ENCODE assay signal across 1 cellular context in the genomic region with DNA sequence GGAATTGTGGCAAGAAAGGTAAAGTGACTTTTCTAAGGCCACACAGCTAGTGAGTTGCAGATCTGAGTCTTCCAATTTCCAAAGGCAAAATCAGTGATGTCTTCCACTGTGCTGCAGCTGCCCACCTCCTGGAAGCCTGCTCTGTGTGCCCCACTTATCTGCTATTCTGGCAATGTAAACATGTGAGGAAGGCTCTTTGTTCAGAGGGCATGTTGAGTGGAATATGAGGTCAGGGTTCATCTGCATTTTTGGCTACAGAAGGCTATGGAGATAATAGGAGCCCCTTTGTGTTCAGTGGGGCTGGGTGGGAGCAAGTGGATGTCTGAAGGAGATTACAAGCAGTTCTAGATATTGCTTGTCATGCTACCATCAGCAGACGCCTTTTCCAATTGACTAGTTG.
TF ChIP-seq lines count a peak whose summit lies in the region.

No MANE protein-coding gene starts in this region.

TF ChIP-seq in HepG2, 621 proteins besides CTCF, POLR2A, EP300 and RAD21 (continued from another document and continues in another):
- TF ChIP-seq, protein P1, sequence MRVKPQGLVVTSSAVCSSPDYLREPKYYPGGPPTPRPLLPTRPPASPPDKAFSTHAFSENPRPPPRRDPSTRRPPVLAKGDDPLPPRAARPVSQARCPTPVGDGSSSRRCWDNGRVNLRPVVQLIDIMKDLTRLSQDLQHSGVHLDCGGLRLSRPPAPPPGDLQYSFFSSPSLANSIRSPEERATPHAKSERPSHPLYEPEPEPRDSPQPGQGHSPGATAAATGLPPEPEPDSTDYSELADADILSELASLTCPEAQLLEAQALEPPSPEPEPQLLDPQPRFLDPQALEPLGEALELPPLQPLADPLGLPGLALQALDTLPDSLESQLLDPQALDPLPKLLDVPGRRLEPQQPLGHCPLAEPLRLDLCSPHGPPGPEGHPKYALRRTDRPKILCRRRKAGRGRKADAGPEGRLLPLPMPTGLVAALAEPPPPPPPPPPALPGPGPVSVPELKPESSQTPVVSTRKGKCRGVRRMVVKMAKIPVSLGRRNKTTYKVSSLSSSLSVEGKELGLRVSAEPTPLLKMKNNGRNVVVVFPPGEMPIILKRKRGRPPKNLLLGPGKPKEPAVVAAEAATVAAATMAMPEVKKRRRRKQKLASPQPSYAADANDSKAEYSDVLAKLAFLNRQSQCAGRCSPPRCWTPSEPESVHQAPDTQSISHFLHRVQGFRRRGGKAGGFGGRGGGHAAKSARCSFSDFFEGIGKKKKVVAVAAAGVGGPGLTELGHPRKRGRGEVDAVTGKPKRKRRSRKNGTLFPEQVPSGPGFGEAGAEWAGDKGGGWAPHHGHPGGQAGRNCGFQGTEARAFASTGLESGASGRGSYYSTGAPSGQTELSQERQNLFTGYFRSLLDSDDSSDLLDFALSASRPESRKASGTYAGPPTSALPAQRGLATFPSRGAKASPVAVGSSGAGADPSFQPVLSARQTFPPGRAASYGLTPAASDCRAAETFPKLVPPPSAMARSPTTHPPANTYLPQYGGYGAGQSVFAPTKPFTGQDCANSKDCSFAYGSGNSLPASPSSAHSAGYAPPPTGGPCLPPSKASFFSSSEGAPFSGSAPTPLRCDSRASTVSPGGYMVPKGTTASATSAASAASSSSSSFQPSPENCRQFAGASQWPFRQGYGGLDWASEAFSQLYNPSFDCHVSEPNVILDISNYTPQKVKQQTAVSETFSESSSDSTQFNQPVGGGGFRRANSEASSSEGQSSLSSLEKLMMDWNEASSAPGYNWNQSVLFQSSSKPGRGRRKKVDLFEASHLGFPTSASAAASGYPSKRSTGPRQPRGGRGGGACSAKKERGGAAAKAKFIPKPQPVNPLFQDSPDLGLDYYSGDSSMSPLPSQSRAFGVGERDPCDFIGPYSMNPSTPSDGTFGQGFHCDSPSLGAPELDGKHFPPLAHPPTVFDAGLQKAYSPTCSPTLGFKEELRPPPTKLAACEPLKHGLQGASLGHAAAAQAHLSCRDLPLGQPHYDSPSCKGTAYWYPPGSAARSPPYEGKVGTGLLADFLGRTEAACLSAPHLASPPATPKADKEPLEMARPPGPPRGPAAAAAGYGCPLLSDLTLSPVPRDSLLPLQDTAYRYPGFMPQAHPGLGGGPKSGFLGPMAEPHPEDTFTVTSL (CRISPR knock-in tag; IDR thresholded peaks at IDR 0.05; ENCODE audit: borderline replicate concordance): no peak
- TF ChIP-seq, protein P2, sequence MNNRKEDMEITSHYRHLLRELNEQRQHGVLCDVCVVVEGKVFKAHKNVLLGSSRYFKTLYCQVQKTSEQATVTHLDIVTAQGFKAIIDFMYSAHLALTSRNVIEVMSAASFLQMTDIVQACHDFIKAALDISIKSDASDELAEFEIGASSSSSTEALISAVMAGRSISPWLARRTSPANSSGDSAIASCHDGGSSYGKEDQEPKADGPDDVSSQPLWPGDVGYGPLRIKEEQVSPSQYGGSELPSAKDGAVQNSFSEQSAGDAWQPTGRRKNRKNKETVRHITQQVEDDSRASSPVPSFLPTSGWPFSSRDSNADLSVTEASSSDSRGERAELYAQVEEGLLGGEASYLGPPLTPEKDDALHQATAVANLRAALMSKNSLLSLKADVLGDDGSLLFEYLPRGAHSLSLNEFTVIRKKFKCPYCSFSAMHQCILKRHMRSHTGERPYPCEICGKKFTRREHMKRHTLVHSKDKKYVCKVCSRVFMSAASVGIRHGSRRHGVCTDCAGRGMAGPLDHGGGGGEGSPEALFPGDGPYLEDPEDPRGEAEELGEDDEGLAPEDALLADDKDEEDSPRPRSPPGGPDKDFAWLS (CRISPR knock-in tag; IDR thresholded peaks at IDR 0.05; ENCODE audit: borderline replicate concordance): no peak
- TF ChIP-seq KDM1A (CRISPR knock-in tag; IDR thresholded peaks at IDR 0.05) (peak; percentile 56; the same call in 1 of the 2 replicates), POGZ (CRISPR knock-in tag; IDR thresholded peaks at IDR 0.05) (peak; percentile 25; the same call in 1 of the 2 replicates), GLI4 (CRISPR knock-in tag; IDR thresholded peaks at IDR 0.05; ENCODE audit: borderline replicate concordance) (no peak), MED13 (CRISPR knock-in tag; IDR thresholded peaks at IDR 0.05) (no peak), XBP1 (CRISPR knock-in tag; IDR thresholded peaks at IDR 0.05) (no peak), SIN3A (IDR thresholded peaks at IDR 0.05; ENCODE audit: borderline replicate concordance, low read depth, low read length) (no peak), ZNF558 (CRISPR knock-in tag; IDR thresholded peaks at IDR 0.05; ENCODE audit: borderline replicate concordance) (no peak; the same call in 1 of the 2 replicates), ZNF674 (CRISPR knock-in tag; IDR thresholded peaks at IDR 0.05; ENCODE audit: low read depth) (no peak), ZNF33B (CRISPR knock-in tag; IDR thresholded peaks at IDR 0.05) (no peak), ZNF775 (CRISPR knock-in tag; IDR thresholded peaks at IDR 0.05; ENCODE audit: borderline replicate concordance) (no peak), ZIK1 (CRISPR knock-in tag; IDR thresholded peaks at IDR 0.05; ENCODE audit: borderline replicate concordance, low read depth) (no peak), SMAD3 (CRISPR knock-in tag; IDR thresholded peaks at IDR 0.05) (no peak), SMC3 (IDR thresholded peaks at IDR 0.05; ENCODE audit: low read length) (0 out of 2 replicates have a peak, but pooled peaks have one; percentile 4), IKZF4 (CRISPR knock-in tag; IDR thresholded peaks at IDR 0.05; ENCODE audit: borderline replicate concordance, low read depth, not compliant biosample characterization) (no peak), ZNF251 (CRISPR knock-in tag; IDR thresholded peaks at IDR 0.05) (no peak), SOX13 (IDR thresholded peaks at IDR 0.05) (0 out of 2 replicates have a peak, but pooled peaks have one; percentile 64), SOX13 (CRISPR knock-in tag; conservative IDR thresholded peaks at IDR 0.05 in 1 of 2, IDR thresholded peaks at IDR 0.05 in 1 of 2) (peak in 1 of 2 experiments; percentile 89; a peak in 2 of 4 replicates), ZNF460 (CRISPR knock-in tag; IDR thresholded peaks at IDR 0.05; ENCODE audit: borderline replicate concordance) (no peak), ZNF563 (CRISPR knock-in tag; IDR thresholded peaks at IDR 0.05) (no peak), ZNF883 (CRISPR knock-in tag; IDR thresholded peaks at IDR 0.05; ENCODE audit: not compliant biosample characterization) (no peak), YEATS2 (CRISPR knock-in tag; IDR thresholded peaks at IDR 0.05; ENCODE audit: borderline replicate concordance) (no peak), SSRP1 (CRISPR knock-in tag; IDR thresholded peaks at IDR 0.05) (no peak), ZKSCAN5 (CRISPR knock-in tag; IDR thresholded peaks at IDR 0.05) (no peak), ZNF564 (CRISPR knock-in tag; IDR thresholded peaks at IDR 0.05) (no peak), SALL1 (CRISPR knock-in tag; IDR thresholded peaks at IDR 0.05) (peak; percentile 82), MTF1 (CRISPR knock-in tag; IDR thresholded peaks at IDR 0.05) (no peak), FOXA3 (CRISPR knock-in tag; IDR thresholded peaks at IDR 0.05) (peak; percentile 94), CREB1 (IDR thresholded peaks at IDR 0.05) (no peak), CREB1 (CRISPR knock-in tag; IDR thresholded peaks at IDR 0.05) (peak; percentile 66), HDAC1 (CRISPR knock-in tag; IDR thresholded peaks at IDR 0.05) (peak; percentile 36; the same call in 1 of the 2 replicates), U2AF1 (optimal IDR thresholded peaks at IDR 0.05; ENCODE audit: low read depth, low read length) (no peak)
- TF ChIP-seq, protein P3, sequence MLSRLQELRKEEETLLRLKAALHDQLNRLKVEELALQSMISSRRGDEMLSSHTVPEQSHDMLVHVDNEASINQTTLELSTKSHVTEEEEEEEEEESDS (CRISPR knock-in tag; IDR thresholded peaks at IDR 0.05; ENCODE audit: borderline replicate concordance): no peak
- TF ChIP-seq, protein P4, sequence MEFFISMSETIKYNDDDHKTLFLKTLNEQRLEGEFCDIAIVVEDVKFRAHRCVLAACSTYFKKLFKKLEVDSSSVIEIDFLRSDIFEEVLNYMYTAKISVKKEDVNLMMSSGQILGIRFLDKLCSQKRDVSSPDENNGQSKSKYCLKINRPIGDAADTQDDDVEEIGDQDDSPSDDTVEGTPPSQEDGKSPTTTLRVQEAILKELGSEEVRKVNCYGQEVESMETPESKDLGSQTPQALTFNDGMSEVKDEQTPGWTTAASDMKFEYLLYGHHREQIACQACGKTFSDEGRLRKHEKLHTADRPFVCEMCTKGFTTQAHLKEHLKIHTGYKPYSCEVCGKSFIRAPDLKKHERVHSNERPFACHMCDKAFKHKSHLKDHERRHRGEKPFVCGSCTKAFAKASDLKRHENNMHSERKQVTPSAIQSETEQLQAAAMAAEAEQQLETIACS (CRISPR knock-in tag; IDR thresholded peaks at IDR 0.05): no peak
- TF ChIP-seq, protein P5, sequence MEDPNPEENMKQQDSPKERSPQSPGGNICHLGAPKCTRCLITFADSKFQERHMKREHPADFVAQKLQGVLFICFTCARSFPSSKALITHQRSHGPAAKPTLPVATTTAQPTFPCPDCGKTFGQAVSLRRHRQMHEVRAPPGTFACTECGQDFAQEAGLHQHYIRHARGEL (CRISPR knock-in tag; IDR thresholded peaks at IDR 0.05): no peak
- TF ChIP-seq, protein P6, sequence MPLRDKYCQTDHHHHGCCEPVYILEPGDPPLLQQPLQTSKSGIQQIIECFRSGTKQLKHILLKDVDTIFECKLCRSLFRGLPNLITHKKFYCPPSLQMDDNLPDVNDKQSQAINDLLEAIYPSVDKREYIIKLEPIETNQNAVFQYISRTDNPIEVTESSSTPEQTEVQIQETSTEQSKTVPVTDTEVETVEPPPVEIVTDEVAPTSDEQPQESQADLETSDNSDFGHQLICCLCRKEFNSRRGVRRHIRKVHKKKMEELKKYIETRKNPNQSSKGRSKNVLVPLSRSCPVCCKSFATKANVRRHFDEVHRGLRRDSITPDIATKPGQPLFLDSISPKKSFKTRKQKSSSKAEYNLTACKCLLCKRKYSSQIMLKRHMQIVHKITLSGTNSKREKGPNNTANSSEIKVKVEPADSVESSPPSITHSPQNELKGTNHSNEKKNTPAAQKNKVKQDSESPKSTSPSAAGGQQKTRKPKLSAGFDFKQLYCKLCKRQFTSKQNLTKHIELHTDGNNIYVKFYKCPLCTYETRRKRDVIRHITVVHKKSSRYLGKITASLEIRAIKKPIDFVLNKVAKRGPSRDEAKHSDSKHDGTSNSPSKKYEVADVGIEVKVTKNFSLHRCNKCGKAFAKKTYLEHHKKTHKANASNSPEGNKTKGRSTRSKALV (CRISPR knock-in tag; IDR thresholded peaks at IDR 0.05): no peak
- TF ChIP-seq, protein P7, sequence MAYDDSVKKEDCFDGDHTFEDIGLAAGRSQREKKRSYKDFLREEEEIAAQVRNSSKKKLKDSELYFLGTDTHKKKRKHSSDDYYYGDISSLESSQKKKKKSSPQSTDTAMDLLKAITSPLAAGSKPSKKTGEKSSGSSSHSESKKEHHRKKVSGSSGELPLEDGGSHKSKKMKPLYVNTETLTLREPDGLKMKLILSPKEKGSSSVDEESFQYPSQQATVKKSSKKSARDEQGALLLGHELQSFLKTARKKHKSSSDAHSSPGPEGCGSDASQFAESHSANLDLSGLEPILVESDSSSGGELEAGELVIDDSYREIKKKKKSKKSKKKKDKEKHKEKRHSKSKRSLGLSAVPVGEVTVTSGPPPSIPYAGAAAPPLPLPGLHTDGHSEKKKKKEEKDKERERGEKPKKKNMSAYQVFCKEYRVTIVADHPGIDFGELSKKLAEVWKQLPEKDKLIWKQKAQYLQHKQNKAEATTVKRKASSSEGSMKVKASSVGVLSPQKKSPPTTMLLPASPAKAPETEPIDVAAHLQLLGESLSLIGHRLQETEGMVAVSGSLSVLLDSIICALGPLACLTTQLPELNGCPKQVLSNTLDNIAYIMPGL (CRISPR knock-in tag; IDR thresholded peaks at IDR 0.05; ENCODE audit: borderline replicate concordance in 1 of 2, low read depth in 1 of 2): no peak
- TF ChIP-seq, protein P8, sequence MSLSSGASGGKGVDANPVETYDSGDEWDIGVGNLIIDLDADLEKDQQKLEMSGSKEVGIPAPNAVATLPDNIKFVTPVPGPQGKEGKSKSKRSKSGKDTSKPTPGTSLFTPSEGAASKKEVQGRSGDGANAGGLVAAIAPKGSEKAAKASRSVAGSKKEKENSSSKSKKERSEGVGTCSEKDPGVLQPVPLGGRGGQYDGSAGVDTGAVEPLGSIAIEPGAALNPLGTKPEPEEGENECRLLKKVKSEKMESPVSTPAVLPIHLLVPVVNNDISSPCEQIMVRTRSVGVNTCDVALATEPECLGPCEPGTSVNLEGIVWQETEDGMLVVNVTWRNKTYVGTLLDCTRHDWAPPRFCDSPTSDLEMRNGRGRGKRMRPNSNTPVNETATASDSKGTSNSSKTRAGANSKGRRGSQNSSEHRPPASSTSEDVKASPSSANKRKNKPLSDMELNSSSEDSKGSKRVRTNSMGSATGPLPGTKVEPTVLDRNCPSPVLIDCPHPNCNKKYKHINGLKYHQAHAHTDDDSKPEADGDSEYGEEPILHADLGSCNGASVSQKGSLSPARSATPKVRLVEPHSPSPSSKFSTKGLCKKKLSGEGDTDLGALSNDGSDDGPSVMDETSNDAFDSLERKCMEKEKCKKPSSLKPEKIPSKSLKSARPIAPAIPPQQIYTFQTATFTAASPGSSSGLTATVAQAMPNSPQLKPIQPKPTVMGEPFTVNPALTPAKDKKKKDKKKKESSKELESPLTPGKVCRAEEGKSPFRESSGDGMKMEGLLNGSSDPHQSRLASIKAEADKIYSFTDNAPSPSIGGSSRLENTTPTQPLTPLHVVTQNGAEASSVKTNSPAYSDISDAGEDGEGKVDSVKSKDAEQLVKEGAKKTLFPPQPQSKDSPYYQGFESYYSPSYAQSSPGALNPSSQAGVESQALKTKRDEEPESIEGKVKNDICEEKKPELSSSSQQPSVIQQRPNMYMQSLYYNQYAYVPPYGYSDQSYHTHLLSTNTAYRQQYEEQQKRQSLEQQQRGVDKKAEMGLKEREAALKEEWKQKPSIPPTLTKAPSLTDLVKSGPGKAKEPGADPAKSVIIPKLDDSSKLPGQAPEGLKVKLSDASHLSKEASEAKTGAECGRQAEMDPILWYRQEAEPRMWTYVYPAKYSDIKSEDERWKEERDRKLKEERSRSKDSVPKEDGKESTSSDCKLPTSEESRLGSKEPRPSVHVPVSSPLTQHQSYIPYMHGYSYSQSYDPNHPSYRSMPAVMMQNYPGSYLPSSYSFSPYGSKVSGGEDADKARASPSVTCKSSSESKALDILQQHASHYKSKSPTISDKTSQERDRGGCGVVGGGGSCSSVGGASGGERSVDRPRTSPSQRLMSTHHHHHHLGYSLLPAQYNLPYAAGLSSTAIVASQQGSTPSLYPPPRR (CRISPR knock-in tag; IDR thresholded peaks at IDR 0.05; ENCODE audit: borderline replicate concordance): no peak
- TF ChIP-seq, protein P9, sequence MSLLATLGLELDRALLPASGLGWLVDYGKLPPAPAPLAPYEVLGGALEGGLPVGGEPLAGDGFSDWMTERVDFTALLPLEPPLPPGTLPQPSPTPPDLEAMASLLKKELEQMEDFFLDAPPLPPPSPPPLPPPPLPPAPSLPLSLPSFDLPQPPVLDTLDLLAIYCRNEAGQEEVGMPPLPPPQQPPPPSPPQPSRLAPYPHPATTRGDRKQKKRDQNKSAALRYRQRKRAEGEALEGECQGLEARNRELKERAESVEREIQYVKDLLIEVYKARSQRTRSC (CRISPR knock-in tag; IDR thresholded peaks at IDR 0.05; ENCODE audit: low read depth): no peak
- TF ChIP-seq, protein P10, sequence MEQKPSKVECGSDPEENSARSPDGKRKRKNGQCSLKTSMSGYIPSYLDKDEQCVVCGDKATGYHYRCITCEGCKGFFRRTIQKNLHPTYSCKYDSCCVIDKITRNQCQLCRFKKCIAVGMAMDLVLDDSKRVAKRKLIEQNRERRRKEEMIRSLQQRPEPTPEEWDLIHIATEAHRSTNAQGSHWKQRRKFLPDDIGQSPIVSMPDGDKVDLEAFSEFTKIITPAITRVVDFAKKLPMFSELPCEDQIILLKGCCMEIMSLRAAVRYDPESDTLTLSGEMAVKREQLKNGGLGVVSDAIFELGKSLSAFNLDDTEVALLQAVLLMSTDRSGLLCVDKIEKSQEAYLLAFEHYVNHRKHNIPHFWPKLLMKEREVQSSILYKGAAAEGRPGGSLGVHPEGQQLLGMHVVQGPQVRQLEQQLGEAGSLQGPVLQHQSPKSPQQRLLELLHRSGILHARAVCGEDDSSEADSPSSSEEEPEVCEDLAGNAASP (CRISPR knock-in tag; IDR thresholded peaks at IDR 0.05; ENCODE audit: borderline replicate concordance): peak; percentile 60; the same call in 1 of the 2 replicates
